Comparison of ENCODE assay signal across 9 cellular contexts in the genomic region with DNA sequence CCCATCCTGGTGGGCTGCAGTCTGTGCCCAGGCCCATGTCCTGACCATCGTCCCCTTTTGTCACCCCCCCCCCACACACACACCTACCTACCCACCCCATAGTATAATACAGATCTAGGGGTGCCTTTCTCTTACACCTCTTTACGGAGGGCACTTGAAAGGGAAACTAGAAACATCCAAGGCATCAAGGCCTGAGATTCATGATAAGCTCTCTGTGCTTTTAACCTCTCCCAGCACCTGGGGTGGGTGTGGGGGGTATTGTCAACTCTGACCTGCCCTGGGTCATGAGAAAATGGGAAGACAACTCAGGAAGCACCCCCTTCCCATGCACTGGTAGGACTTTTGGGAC. TPM values are rescaled to one million over a fixed set of nuclear protein-coding genes. Genes with fewer than 3 reads are reported as not detected.
A peak's percentile ranks its signal among the peaks of the same experiment; 100 is the strongest.
DNase-seq lines count a peak whose midpoint lies in the region; ATAC-seq and TF ChIP-seq lines count a peak whose summit lies in the region.
"Had no signal": no experiment of that assay in that cellular context is flagged by ENCODE, and none has a peak within 500 bp of the region (broad histone marks: within the 10 kb centered on the region; RNA-seq: fewer than 3 reads in every experiment).

No MANE protein-coding gene starts in this region.

- H2AK5ac ChIP-seq in neuronal stem cell (ENCODE audit: low read depth, low read length) = peak overlapping the region; percentile 88

- no peak overlapping the region for H4K8ac ChIP-seq in neuronal stem cell (ENCODE audit: low read depth, low read length)

- H4K91ac ChIP-seq in neuronal stem cell (ENCODE audit: low read depth, low read length, poor library complexity) = no peak overlapping the region

- H3K27ac Mint-ChIP-seq in CD14-positive monocyte = peak overlapping the region in 4 of 7 donors; percentile 55 to 78 (median 70)

- H3K36me3 ChIP-seq in OCI-LY3 (replicated peaks; ENCODE audit: low read depth, low read length) = peaks cover 11% of the 10 kb centered on the region
- no peaks in the 10 kb centered on the region for H3K36me3 ChIP-seq in endocrine pancreas (ENCODE audit: control insufficient read depth, insufficient read depth, low read length)
- peaks cover 2 to 20% of the 10 kb centered on the region in 2 donors for H3K36me3 ChIP-seq in neuronal stem cell (replicated peaks in 1 of 2; ENCODE audit: control insufficient read depth in 2 of 2, insufficient read depth in 2 of 2, low read length in 2 of 2)

- peaks cover 74% of the 10 kb centered on the region for H3K79me2 ChIP-seq in OCI-LY3 (ENCODE audit: low read length)

- no peak for ATAC-seq in GM18909 (IDR thresholded peaks at IDR 0.05; ENCODE audit: poor library complexity, unreplicated experiment)

- TF ChIP-seq CTCF in CD14-positive monocyte (IDR thresholded peaks at IDR 0.05) (no peak), OCI-LY3 (IDR thresholded peaks at IDR 0.05; ENCODE audit: low read depth, low read length) (no peak)

- H3K9ac ChIP-seq in OCI-LY3 (ENCODE audit: low read length) (peak overlapping the region; percentile 90), endocrine pancreas (ENCODE audit: control insufficient read depth, insufficient read depth, low read length) (peak overlapping the region; percentile 90), neuronal stem cell (ENCODE audit: low read depth, low read length, poor library complexity) (peak overlapping the region; percentile 86)

- H2BK120ac ChIP-seq in neuronal stem cell (ENCODE audit: low read depth, low read length) = no peak overlapping the region

- H3K9me3 ChIP-seq in OCI-LY3 (ENCODE audit: insufficient read depth, low read length) = no peaks in the 10 kb centered on the region
- H3K9me3 ChIP-seq in endocrine pancreas (ENCODE audit: control insufficient read depth, low read length) = no peaks in the 10 kb centered on the region
- H3K9me3 ChIP-seq in neuronal stem cell (replicated peaks in 1 of 2; ENCODE audit: control insufficient read depth in 2 of 2, insufficient read depth in 1 of 2, low read depth in 1 of 2, low read length in 2 of 2) = no peaks in the 10 kb centered on the region

- H2BK15ac ChIP-seq in neuronal stem cell (ENCODE audit: low read length) = no peak overlapping the region

- H3K79me1 ChIP-seq in neuronal stem cell (ENCODE audit: low read depth, low read length) = peaks cover 14% of the 10 kb centered on the region

- H2AFZ ChIP-seq in OCI-LY3 (ENCODE audit: low read depth, low read length) (no peak overlapping the region), neuronal stem cell (ENCODE audit: low read length) (no peak overlapping the region)

- H2BK12ac ChIP-seq in neuronal stem cell (ENCODE audit: low read length) = no peak overlapping the region

- H3K36me3 Mint-ChIP-seq in CD14-positive monocyte = peaks cover 10 to 21% of the 10 kb centered on the region in 2 donors

- H3K23ac ChIP-seq in neuronal stem cell (ENCODE audit: low read depth, low read length, poor library complexity) = no peak overlapping the region

- H3K4me2 ChIP-seq in OCI-LY3 (ENCODE audit: low read length) = peak overlapping the region; percentile 99
- peak overlapping the region; percentile 82 for H3K4me2 ChIP-seq in neuronal stem cell (ENCODE audit: insufficient read depth, low read length, poor library complexity, severe bottlenecking)

- H3K4me1 Mint-ChIP-seq in CD14-positive monocyte = peaks cover 38% of the 10 kb centered on the region

- no peak overlapping the region for H3K27ac ChIP-seq in OCI-LY3 (ENCODE audit: low read length)
- H3K27ac ChIP-seq in neuronal stem cell (replicated peaks; ENCODE audit: low read length) = no peak overlapping the region

- no peak overlapping the region for H2BK5ac ChIP-seq in neuronal stem cell (ENCODE audit: low read length)

- no CpG with 5 or more reads among the region's 2 CpGs for WGBS in neuronal stem cell (ENCODE audit: extremely low coverage in 2 of 2, insufficient read length in 2 of 2, insufficient replicate concordance in 1 of 2), 2 donors

- H3K4me3 ChIP-seq in OCI-LY3 (ENCODE audit: low read length) (peak overlapping the region; percentile 89), endocrine pancreas (ENCODE audit: control insufficient read depth, insufficient read depth, low read length) (peak overlapping the region; percentile 38), neuronal stem cell (ENCODE audit: low read length in 2 of 2) (peak overlapping the region; percentile 82 to 90)

- peaks cover 0 to 1% (median 0%) of the 10 kb centered on the region in 3 donors for H3K27me3 Mint-ChIP-seq in CD14-positive monocyte (ENCODE audit: low read depth in 3 of 3)

- peaks cover 0 to 2% (median 0%) of the 10 kb centered on the region in 7 donors for H3K9me3 Mint-ChIP-seq in CD14-positive monocyte

- H3K4me3 Mint-ChIP-seq in CD14-positive monocyte = peak overlapping the region; percentile 75 to 76

- H3K4ac ChIP-seq in neuronal stem cell (ENCODE audit: low read length) = no peak overlapping the region

- H3K4me1 ChIP-seq in OCI-LY3 (ENCODE audit: low read length) (peaks cover 17% of the 10 kb centered on the region), endocrine pancreas (ENCODE audit: control insufficient read depth, insufficient read depth, low read length) (no peaks in the 10 kb centered on the region), neuronal stem cell (ENCODE audit: control insufficient read depth in 2 of 2, insufficient read depth in 1 of 2, low read depth in 1 of 2, low read length in 2 of 2) (peaks cover 15 to 22% of the 10 kb centered on the region in 2 donors)

- H3K14ac ChIP-seq in neuronal stem cell (ENCODE audit: low read length) = no peak overlapping the region

- peaks cover 52% of the 10 kb centered on the region for H4K20me1 ChIP-seq in OCI-LY3 (ENCODE audit: insufficient read depth, low read length)

- H3K27me3 ChIP-seq in OCI-LY3 (ENCODE audit: low read depth, low read length) = no peaks in the 10 kb centered on the region
- H3K27me3 ChIP-seq in endocrine pancreas (ENCODE audit: control insufficient read depth, insufficient read depth, low read length) = no peaks in the 10 kb centered on the region
- H3K27me3 ChIP-seq in neuronal stem cell (ENCODE audit: control insufficient read depth in 3 of 3, insufficient read depth in 3 of 3, low read depth in 1 of 3, low read length in 3 of 3) = no peaks in the 10 kb centered on the region

- H3K18ac ChIP-seq in neuronal stem cell (ENCODE audit: low read length) = no peak overlapping the region

- intact Hi-C loops in CD14-positive monocyte (cut with micrococcal nuclease) = loop anchor here in 1 of 2 donors (5.0 kb wide), 1 partner anchor 52 kb away; no protein-coding TSS in a partner anchor

- DNase-seq in CD14-positive monocyte (ENCODE audit: low spot score) = no peak
- no peak for DNase-seq in neuronal stem cell (ENCODE audit: low spot score)
- DNase-seq in dedifferentiated amniotic fluid mesenchymal stem cell (ENCODE audit: extremely low spot score) = no peak
- DNase-seq in GM19238 (ENCODE audit: insufficient read length, low spot score) = no peak
- DNase-seq in stimulated activated CD4-positive, alpha-beta T cell treated with anti-CD3 and anti-CD28 coated beads, Interleukin-4, amount 100 ng/mL, for 24 hours = no peak
- DNase-seq: NCI-H748 treated with DMSO at 0.1 percent for 48 hours had no signal

RNA-seq across cellular contexts. Expression of a gene that starts 1.6 kb away (rescaled TPM):
- polyA plus RNA-seq in CD14-positive monocyte = under 1 TPM in 1 of 2 donors, not detected in 1; 0.08 TPM
- 11.8 TPM for polyA plus RNA-seq in neuronal stem cell (2013, experiment 1 of 2)
- 11.4 TPM for polyA plus RNA-seq in neuronal stem cell (2013, experiment 2 of 2)

RNA-seq across cellular contexts. Expression of a gene that starts 37.6 kb away (rescaled TPM):
- not detected for polyA plus RNA-seq in CD14-positive monocyte
- not detected for polyA plus RNA-seq in neuronal stem cell (2013, experiment 1 of 2)
- polyA plus RNA-seq in neuronal stem cell (2013, experiment 2 of 2) = not detected

Comparison
In these comparisons a context has a peak if more than half of its experiments do, and no peak if none do; other contexts are left out.
1. H3K4me3 ChIP-seq: peak in every context shown above with its lines; median percentile 89 in OCI-LY3; 86 in neuronal stem cell; 38 in endocrine pancreas.